ENCODE assay signal across 8 cellular contexts in the genomic region with DNA sequence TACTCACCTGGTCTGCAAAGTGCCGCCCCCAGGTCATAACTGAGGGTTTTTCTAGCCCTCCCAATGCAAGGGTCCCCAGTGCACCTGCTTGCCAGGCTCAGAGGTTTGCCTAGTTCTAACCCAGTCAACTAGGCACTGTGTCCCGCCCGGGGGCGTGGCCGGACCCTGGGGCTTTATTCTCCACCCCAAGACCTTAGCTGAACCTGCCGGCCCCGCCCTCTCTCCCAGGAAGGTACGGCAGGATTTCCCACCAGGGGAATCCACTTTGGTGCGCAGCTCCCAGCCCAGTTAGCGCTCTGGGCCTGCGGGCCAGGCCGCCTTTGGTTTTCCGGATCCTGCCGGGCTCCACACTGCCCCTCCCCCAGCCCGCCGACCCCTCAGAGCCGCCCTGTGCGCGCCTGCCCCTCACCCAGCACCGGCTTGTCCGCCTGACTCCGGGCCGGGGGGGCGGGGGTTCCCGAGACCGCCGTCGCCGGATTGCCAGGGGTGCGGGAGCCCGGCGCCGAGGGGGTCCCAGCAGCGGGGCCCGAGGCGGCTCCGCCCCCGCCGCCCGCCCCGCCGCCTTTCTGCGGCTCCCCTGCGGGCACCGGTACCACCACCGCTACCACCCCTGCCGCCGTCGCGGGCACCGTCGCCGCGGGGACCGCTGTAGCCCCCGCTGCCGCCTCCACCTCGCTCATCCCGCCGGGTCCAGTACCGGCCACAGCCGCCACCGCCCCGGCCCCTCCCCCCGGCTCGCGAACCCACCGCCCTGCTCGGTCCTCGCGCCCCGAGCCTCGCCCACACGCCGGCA. TPM values are rescaled to one million over a fixed set of nuclear protein-coding genes. Genes with fewer than 3 reads are reported as not detected.
DNase-seq lines count a peak whose midpoint lies in the region; ATAC-seq and TF ChIP-seq lines count a peak whose summit lies in the region.

No MANE protein-coding gene starts in this region.

- H3K9ac ChIP-seq in MM.1S (ENCODE audit: low read length), result no peak overlapping the region

- H3K36me3 ChIP-seq in MM.1S (replicated peaks; ENCODE audit: insufficient read depth, low read length), result no peaks in the 10 kb centered on the region

- TF ChIP-seq CTCF in omental fat pad (IDR thresholded peaks at IDR 0.05), result no peak
- TF ChIP-seq CTCF in MM.1S (IDR thresholded peaks at IDR 0.05; ENCODE audit: low read length), result no peak

- no peaks in the 10 kb centered on the region for H3K9me2 ChIP-seq in MM.1S (replicated peaks; ENCODE audit: insufficient read depth, low read length)

- H3F3A ChIP-seq in MM.1S (ENCODE audit: insufficient read depth, low read length), result no peaks in the 10 kb centered on the region

- peak; percentile 21 for DNase-seq in DMS53 treated with DMSO at 0.1 percent for 48 hours (lab: John Stamatoyannopoulos, UW; ENCODE audit: unreplicated experiment)
- DNase-seq in NCI-H748 (lab: John Stamatoyannopoulos, UW; ENCODE audit: unreplicated experiment), result peak; percentile 91
- DNase-seq in omental fat pad (ENCODE audit: low spot score), result no peak
- no peak for DNase-seq in MM.1S

- no peak overlapping the region for H3K4me3 ChIP-seq in MM.1S (ENCODE audit: low read length)

- H4K20me1 ChIP-seq in MM.1S (ENCODE audit: insufficient read depth, low read length), result no peaks in the 10 kb centered on the region

- H3K27me3 ChIP-seq in MM.1S (replicated peaks; ENCODE audit: insufficient read depth, low read length), result peaks cover 58% of the 10 kb centered on the region

- peaks cover 15% of the 10 kb centered on the region; the same call in 1 of the 2 replicates for H3K4me1 ChIP-seq in MM.1S (ENCODE audit: low read length)

- no peaks in the 10 kb centered on the region for H3K79me2 ChIP-seq in MM.1S (ENCODE audit: low read length)

- no peaks in the 10 kb centered on the region for H3K9me3 ChIP-seq in MM.1S (replicated peaks; ENCODE audit: insufficient read depth, low read length)

- ATAC-seq in esophagus mucosa (peak; percentile 65), omental fat pad (ENCODE audit: low FRiP score) (peak; percentile 1), GM19467 (IDR thresholded peaks at IDR 0.05; ENCODE audit: unreplicated experiment) (no peak), GM19395 (IDR thresholded peaks at IDR 0.05; ENCODE audit: unreplicated experiment) (no peak), GM21528 (IDR thresholded peaks at IDR 0.05; ENCODE audit: low FRiP score, unreplicated experiment) (no peak)

- no peak overlapping the region for H2AFZ ChIP-seq in MM.1S (ENCODE audit: low read length)

- H3K4me2 ChIP-seq in MM.1S (ENCODE audit: low read depth, low read length), result no peak overlapping the region

- H3K27ac ChIP-seq in MM.1S (ENCODE audit: low read length), result no peak overlapping the region

RNA-seq across cellular contexts. Expression of gene YBX2, which starts 0.4 kb away (rescaled TPM):
- 0.96 TPM for total RNA-seq in esophagus mucosa
- 1 to 10 TPM in 3 of 4 donors, under 1 TPM in 1; 0.65 to 3.3 (median 1.5) TPM for total RNA-seq in omental fat pad

RNA-seq across cellular contexts. Expression of gene SLC2A4, which starts 12.5 kb away (rescaled TPM):
- total RNA-seq in esophagus mucosa (0.68 TPM), omental fat pad (10 to 100 TPM in 3 of 4 donors, 1 to 10 TPM in 1; 8.9 to 29.2 (median 12.1) TPM)

RNA-seq across cellular contexts. Expression of gene EIF5A, which starts 13.4 kb away (rescaled TPM):
- total RNA-seq in esophagus mucosa (623 TPM), omental fat pad (100 to 1,000 TPM; 127 to 408 (median 282) TPM)

RNA-seq across cellular contexts. Expression of gene GPS2, which starts 21.1 kb away (rescaled TPM):
- 38.9 TPM for total RNA-seq in esophagus mucosa
- total RNA-seq in omental fat pad, result 10 to 100 TPM; 49.6 to 91.3 (median 75.9) TPM

RNA-seq across cellular contexts. Expression of gene CLDN7, which starts 31.7 kb away (rescaled TPM):
- total RNA-seq in esophagus mucosa (279 TPM), omental fat pad (1 to 10 TPM; 3.0 to 9.0 (median 7.4) TPM)

Comparison
In these comparisons a context has a peak if more than half of its experiments do, and no peak if none do; other contexts are left out.
1. DNase-seq: peak in DMS53 treated with DMSO at 0.1 percent for 48 hours (single experiment) and NCI-H748 (single experiment); none in omental fat pad (single experiment) and MM.1S (single experiment).
2. ATAC-seq: peak in esophagus mucosa (single experiment) and omental fat pad (single experiment); none in GM19467 (single experiment), GM19395 (single experiment) and GM21528 (single experiment).